ENCODE assay signal across 8 cellular contexts in genomic region chr4:169757575-169758184, GRCh38. TPM values are rescaled to one million over a fixed set of nuclear protein-coding genes. Genes with fewer than 3 reads are reported as not detected.
DNase-seq lines count a peak whose midpoint lies in the region; ATAC-seq and TF ChIP-seq lines count a peak whose summit lies in the region.

Gene HPF1 (minus strand): TSS chr4:169757944. CDS start chr4:169757877, 67 bp downstream.

- peak; percentile 95 for ATAC-seq in GM19397 (IDR thresholded peaks at IDR 0.05; ENCODE audit: unreplicated experiment)
- peak; percentile 92 for ATAC-seq in HG03571 (IDR thresholded peaks at IDR 0.05; ENCODE audit: unreplicated experiment)
- peak; percentile 97 to 99 (median 98) for ATAC-seq in right lobe of liver

- POLR2A ChIA-PET in activated CD4-positive, alpha-beta memory T cell treated with anti-CD3 and anti-CD28 coated beads, Interleukin-2, amount 10 ng/mL, durations not matched to agents 7 days and 5 days (lab: Charles Lee) = interaction anchor here (0.8 to 2.6 kb wide), 5 partner anchors 9 to 145 kb away, joined by 3 to 11 read pairs (median 5); partner anchors contain the start of genes CLCN3 and NEK1

- peaks cover 9% of the 10 kb centered on the region for H3K27me3 Mint-ChIP-seq in activated CD4-positive, alpha-beta memory T cell treated with anti-CD3 and anti-CD28 coated beads, Interleukin-2, amount 10 ng/mL, durations not matched to agents 7 days and 5 days

- H3K36me3 ChIP-seq in right lobe of liver = no peaks in the 10 kb centered on the region

- no peaks in the 10 kb centered on the region for H3K9me3 ChIP-seq in right lobe of liver

- TF ChIP-seq POLR2A in right lobe of liver (IDR thresholded peaks at IDR 0.05) = peak; percentile 70

- H3K27ac ChIP-seq in dorsolateral prefrontal cortex (peak within 1 kb of the TSS; percentile 4 to 90 (median 78)), right lobe of liver (peak within 1 kb of the TSS; percentile 50 to 69 (median 55))

- WGBS in right lobe of liver (ENCODE audit: insufficient coverage, low coverage, low lambda C conversion rate, missing lambda C conversion rate) = 0% methylated on average over 8 of the region's 46 CpGs

- H3K4me3 Mint-ChIP-seq in activated CD4-positive, alpha-beta memory T cell treated with anti-CD3 and anti-CD28 coated beads, Interleukin-2, amount 10 ng/mL, durations not matched to agents 7 days and 5 days = peak within 1 kb of the TSS; percentile 84

- H3K27me3 ChIP-seq in dorsolateral prefrontal cortex (no peaks in the 10 kb centered on the region), right lobe of liver (no peaks in the 10 kb centered on the region)

- peaks cover under 1% of the 10 kb centered on the region for H3K36me3 Mint-ChIP-seq in activated CD4-positive, alpha-beta memory T cell treated with anti-CD3 and anti-CD28 coated beads, Interleukin-2, amount 10 ng/mL, durations not matched to agents 7 days and 5 days (ENCODE audit: low read depth)

- H3K4me1 Mint-ChIP-seq in activated CD4-positive, alpha-beta memory T cell treated with anti-CD3 and anti-CD28 coated beads, Interleukin-2, amount 10 ng/mL, durations not matched to agents 7 days and 5 days = peaks cover 28% of the 10 kb centered on the region

- TF ChIP-seq CTCF in dorsolateral prefrontal cortex (IDR thresholded peaks at IDR 0.05 in 54 of 56, conservative IDR thresholded peaks at IDR 0.05 in 2 of 56; ENCODE audit: low read depth in 1 of 56, partially characterized antibody in 56 of 56) = peak in 40 of 56 donors; percentile 10 to 57 (median 34)
- peak in 1 of 4 donors; percentile 14 for TF ChIP-seq CTCF in right lobe of liver (IDR thresholded peaks at IDR 0.05)

- CTCF ChIA-PET in activated CD4-positive, alpha-beta memory T cell treated with anti-CD3 and anti-CD28 coated beads, Interleukin-2, amount 10 ng/mL, durations not matched to agents 7 days and 5 days (lab: Charles Lee) = interaction anchor here (0.8 to 2.0 kb wide), 3 partner anchors 22 to 747 kb away, joined by 3 to 10 read pairs (median 3); partner anchors contain the start of gene CBR4

- DNase-seq in CD1c-positive myeloid dendritic cell (ENCODE audit: extremely low spot score) = peak; percentile 92
- DNase-seq in NCI-H82 (lab: John Stamatoyannopoulos, UW) = peak; percentile 97
- DNase-seq in activated CD4-positive, alpha-beta memory T cell treated with anti-CD3 and anti-CD28 coated beads, Interleukin-2, amount 10 ng/mL, durations not matched to agents 7 days and 5 days = peak; percentile 95
- DNase-seq in dorsolateral prefrontal cortex = peak; percentile 80 to 94 (median 91)
- peak; percentile 95 to 96 (median 96) for DNase-seq in right lobe of liver
- DNase-seq in stimulated activated CD4-positive, alpha-beta T cell treated with anti-CD3 and anti-CD28 coated beads, Interleukin-4, amount 100 ng/mL, for 48 hours (ENCODE audit: low read depth in 2 of 2) = peak; percentile 93 to 95

- H3K4me3 ChIP-seq in dorsolateral prefrontal cortex (peak within 1 kb of the TSS; percentile 62 to 97 (median 85)), right lobe of liver (peak within 1 kb of the TSS; percentile 78 to 91 (median 79))

- H3K27ac Mint-ChIP-seq in activated CD4-positive, alpha-beta memory T cell treated with anti-CD3 and anti-CD28 coated beads, Interleukin-2, amount 10 ng/mL, durations not matched to agents 7 days and 5 days = peak within 1 kb of the TSS; percentile 27

- no peaks in the 10 kb centered on the region for H3K9me3 Mint-ChIP-seq in activated CD4-positive, alpha-beta memory T cell treated with anti-CD3 and anti-CD28 coated beads, Interleukin-2, amount 10 ng/mL, durations not matched to agents 7 days and 5 days

- intact Hi-C loops in dorsolateral prefrontal cortex (cut with DNase I) (loop anchor here (10.0 kb wide), 1 partner anchor 143 kb away; the partner anchor contains the start of gene NEK1 (in 2 of the 2)), right lobe of liver (cut with DNase I) (no loop called here)

- H3K4me1 ChIP-seq in right lobe of liver = peaks cover 0 to 10% (median 0%) of the 10 kb centered on the region in 4 donors

RNA-seq across cellular contexts. Expression of gene HPF1, which starts in this region (rescaled TPM):
- total RNA-seq in activated CD4-positive, alpha-beta memory T cell treated with anti-CD3 and anti-CD28 coated beads, Interleukin-2, amount 10 ng/mL, durations not matched to agents 7 days and 5 days = 10 to 100 TPM; 20.5 to 23.4 TPM
- 10 to 100 TPM; 12.5 to 45.8 (median 29.3) TPM for total RNA-seq in dorsolateral prefrontal cortex
- 10 to 100 TPM in 3 of 6 experiments, 1 to 10 TPM in 3; 6.9 to 27.0 (median 10.1) TPM for total RNA-seq in right lobe of liver

Comparison
In these comparisons a context has a peak if more than half of its experiments do, and no peak if none do; other contexts are left out.
1. Peak in every context shown above with its lines: DNase-seq, ATAC-seq, H3K4me3 ChIP-seq and H3K27ac ChIP-seq.
2. intact Hi-C loops: an anchor here in dorsolateral prefrontal cortex (10.0 kb wide); none called in right lobe of liver.